1 cellular context compared by ENCODE assay signal in the genomic region with DNA sequence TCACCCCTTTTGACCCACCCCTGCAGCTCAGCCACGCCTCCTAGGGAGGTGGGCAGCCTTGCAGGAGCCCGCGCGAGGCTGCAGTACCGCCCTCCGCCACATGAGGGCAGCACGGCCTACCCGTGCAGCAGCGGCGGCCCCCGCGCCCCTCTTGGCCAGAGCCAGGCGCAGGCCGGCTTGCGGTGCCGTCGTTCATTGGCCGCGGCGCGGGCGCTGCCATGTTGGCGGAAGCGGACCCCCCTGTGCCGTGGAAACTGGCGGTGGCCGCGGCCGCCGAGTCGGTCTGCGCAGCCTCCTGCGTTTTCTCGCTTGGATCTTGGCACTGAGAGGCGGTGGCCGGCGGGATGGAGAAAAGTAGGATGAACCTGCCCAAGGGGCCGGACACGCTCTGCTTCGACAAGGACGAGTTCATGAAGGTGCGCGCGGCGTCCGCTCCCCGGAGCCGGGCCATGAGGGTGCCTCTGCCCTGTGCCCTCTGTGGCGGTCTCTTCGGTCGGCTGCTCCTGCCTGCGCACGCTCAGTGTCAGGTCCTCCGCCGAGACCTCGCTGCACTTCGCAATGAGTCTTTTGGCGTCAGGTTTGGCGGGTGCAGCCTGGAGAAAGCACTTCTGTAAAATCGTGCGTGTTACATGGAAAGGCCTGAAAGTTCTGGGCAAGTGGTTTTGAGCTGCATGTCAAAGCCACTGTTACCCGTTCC.
A peak's percentile ranks its signal among the peaks of the same experiment; 100 is the strongest.
TF ChIP-seq lines count a peak whose summit lies in the region.

COG2 (plus strand) TSS at position 219 of the 697 bp plus-strand sequence; CDS start at position 345, 126 bp downstream.

TF ChIP-seq in K562, 482 proteins besides CTCF, POLR2A, EP300 and RAD21 (continued from another document and continues in another):
- peak; percentile 91; the same call in 1 of the 2 replicates for TF ChIP-seq ZNF609 (CRISPR knock-in tag; IDR thresholded peaks at IDR 0.05; ENCODE audit: borderline replicate concordance)
- TF ChIP-seq POLR2AphosphoS5 (IDR thresholded peaks at IDR 0.05; ENCODE audit: control insufficient read depth, insufficient read depth, low read depth, low read length), result peak; percentile 77
- no peak for TF ChIP-seq HIVEP1 (CRISPR knock-in tag; IDR thresholded peaks at IDR 0.05)
- peak; percentile 95 for TF ChIP-seq PHF20 (IDR thresholded peaks at IDR 0.05; ENCODE audit: partially characterized antibody)
- TF ChIP-seq, protein P1, sequence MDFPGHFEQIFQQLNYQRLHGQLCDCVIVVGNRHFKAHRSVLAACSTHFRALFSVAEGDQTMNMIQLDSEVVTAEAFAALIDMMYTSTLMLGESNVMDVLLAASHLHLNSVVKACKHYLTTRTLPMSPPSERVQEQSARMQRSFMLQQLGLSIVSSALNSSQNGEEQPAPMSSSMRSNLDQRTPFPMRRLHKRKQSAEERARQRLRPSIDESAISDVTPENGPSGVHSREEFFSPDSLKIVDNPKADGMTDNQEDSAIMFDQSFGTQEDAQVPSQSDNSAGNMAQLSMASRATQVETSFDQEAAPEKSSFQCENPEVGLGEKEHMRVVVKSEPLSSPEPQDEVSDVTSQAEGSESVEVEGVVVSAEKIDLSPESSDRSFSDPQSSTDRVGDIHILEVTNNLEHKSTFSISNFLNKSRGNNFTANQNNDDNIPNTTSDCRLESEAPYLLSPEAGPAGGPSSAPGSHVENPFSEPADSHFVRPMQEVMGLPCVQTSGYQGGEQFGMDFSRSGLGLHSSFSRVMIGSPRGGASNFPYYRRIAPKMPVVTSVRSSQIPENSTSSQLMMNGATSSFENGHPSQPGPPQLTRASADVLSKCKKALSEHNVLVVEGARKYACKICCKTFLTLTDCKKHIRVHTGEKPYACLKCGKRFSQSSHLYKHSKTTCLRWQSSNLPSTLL (IDR thresholded peaks at IDR 0.05), result no peak
- TF ChIP-seq, protein P2, sequence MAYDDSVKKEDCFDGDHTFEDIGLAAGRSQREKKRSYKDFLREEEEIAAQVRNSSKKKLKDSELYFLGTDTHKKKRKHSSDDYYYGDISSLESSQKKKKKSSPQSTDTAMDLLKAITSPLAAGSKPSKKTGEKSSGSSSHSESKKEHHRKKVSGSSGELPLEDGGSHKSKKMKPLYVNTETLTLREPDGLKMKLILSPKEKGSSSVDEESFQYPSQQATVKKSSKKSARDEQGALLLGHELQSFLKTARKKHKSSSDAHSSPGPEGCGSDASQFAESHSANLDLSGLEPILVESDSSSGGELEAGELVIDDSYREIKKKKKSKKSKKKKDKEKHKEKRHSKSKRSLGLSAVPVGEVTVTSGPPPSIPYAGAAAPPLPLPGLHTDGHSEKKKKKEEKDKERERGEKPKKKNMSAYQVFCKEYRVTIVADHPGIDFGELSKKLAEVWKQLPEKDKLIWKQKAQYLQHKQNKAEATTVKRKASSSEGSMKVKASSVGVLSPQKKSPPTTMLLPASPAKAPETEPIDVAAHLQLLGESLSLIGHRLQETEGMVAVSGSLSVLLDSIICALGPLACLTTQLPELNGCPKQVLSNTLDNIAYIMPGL (CRISPR knock-in tag; IDR thresholded peaks at IDR 0.05), result peak; percentile 92; the same call in 1 of the 2 replicates
- peak; percentile 97 for TF ChIP-seq CXXC5 (CRISPR knock-in tag; IDR thresholded peaks at IDR 0.05)
- no peak for TF ChIP-seq SMARCA5 (IDR thresholded peaks at IDR 0.05)
- TF ChIP-seq, protein P3, sequence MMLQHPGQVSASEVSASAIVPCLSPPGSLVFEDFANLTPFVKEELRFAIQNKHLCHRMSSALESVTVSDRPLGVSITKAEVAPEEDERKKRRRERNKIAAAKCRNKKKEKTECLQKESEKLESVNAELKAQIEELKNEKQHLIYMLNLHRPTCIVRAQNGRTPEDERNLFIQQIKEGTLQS (IDR thresholded peaks at IDR 0.05), result no peak
- TF ChIP-seq, protein P3 (CRISPR knock-in tag; conservative IDR thresholded peaks at IDR 0.05), result 0 out of 2 replicates have a peak, but pooled peaks have one; percentile 30
- TF ChIP-seq CEBPB (tag; IDR thresholded peaks at IDR 0.05), result no peak
- TF ChIP-seq ZHX1 (conservative IDR thresholded peaks at IDR 0.05; ENCODE audit: low read length), result peak; percentile 45; the same call in 1 of the 2 replicates
- no peak for TF ChIP-seq HSF4 (CRISPR knock-in tag; IDR thresholded peaks at IDR 0.05; ENCODE audit: borderline replicate concordance)
- peak; percentile 34 for TF ChIP-seq MYNN (IDR thresholded peaks at IDR 0.05)
- no peak for TF ChIP-seq MYNN (CRISPR knock-in tag; IDR thresholded peaks at IDR 0.05)
- TF ChIP-seq ZNF668 (CRISPR knock-in tag; IDR thresholded peaks at IDR 0.05), result no peak
- peak; percentile 42; the same call in 1 of the 2 replicates for TF ChIP-seq TCF3 (CRISPR knock-in tag; IDR thresholded peaks at IDR 0.05)
- TF ChIP-seq NFYB (IDR thresholded peaks at IDR 0.05; ENCODE audit: extremely low read depth, insufficient read length), result peak; percentile 18
- TF ChIP-seq HMGN3 (IDR thresholded peaks at IDR 0.05; ENCODE audit: borderline replicate concordance, extremely low read depth, insufficient read length, low read depth, low read length), result peak; percentile 59
- peak; percentile 48 to 63; a peak in 2 of 4 replicates for TF ChIP-seq TBL1XR1 (IDR thresholded peaks at IDR 0.05; ENCODE audit: low read length in 2 of 2)
- TF ChIP-seq LEF1 (IDR thresholded peaks at IDR 0.05), result no peak
- no peak for TF ChIP-seq ZNF224 (CRISPR knock-in tag; IDR thresholded peaks at IDR 0.05)
- TF ChIP-seq CTCFL (IDR thresholded peaks at IDR 0.05; ENCODE audit: borderline replicate concordance, insufficient read depth, low read depth, low read length, poor library complexity, severe bottlenecking), result peak; percentile 96
- TF ChIP-seq TEAD1 (CRISPR knock-in tag; IDR thresholded peaks at IDR 0.05), result 0 out of 4 replicates have a peak, but pooled peaks have one; percentile 28 to 68
- TF ChIP-seq RNF2 (IDR thresholded peaks at IDR 0.05), result peak; percentile 68; the same call in 1 of the 2 replicates
- TF ChIP-seq RB1 (IDR thresholded peaks at IDR 0.05; ENCODE audit: low read depth), result peak; percentile 99
- TF ChIP-seq, protein P4, sequence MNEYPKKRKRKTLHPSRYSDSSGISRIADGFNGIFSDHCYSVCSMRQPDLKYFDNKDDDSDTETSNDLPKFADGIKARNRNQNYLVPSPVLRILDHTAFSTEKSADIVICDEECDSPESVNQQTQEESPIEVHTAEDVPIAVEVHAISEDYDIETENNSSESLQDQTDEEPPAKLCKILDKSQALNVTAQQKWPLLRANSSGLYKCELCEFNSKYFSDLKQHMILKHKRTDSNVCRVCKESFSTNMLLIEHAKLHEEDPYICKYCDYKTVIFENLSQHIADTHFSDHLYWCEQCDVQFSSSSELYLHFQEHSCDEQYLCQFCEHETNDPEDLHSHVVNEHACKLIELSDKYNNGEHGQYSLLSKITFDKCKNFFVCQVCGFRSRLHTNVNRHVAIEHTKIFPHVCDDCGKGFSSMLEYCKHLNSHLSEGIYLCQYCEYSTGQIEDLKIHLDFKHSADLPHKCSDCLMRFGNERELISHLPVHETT (CRISPR knock-in tag; conservative IDR thresholded peaks at IDR 0.05 in 1 of 2, IDR thresholded peaks at IDR 0.05 in 1 of 2), result peak in 1 of 2 experiments; percentile 94; a peak in 2 of 4 replicates
- no peak for TF ChIP-seq ZNF354B (CRISPR knock-in tag; IDR thresholded peaks at IDR 0.05)
- TF ChIP-seq ZNF239 (CRISPR knock-in tag; IDR thresholded peaks at IDR 0.05), result no peak
- TF ChIP-seq GABPB1 (CRISPR knock-in tag; IDR thresholded peaks at IDR 0.05), result peak; percentile 90
- TF ChIP-seq MTA3 (IDR thresholded peaks at IDR 0.05; ENCODE audit: borderline replicate concordance), result peak; percentile 92
- TF ChIP-seq JUND (IDR thresholded peaks at IDR 0.05; ENCODE audit: borderline replicate concordance, low read depth, low read length), result peak; percentile 64; the same call in 1 of the 2 replicates
- no peak; the same call in 2 of the 3 replicates for TF ChIP-seq JUND (tag; IDR thresholded peaks at IDR 0.05; ENCODE audit: borderline replicate concordance, low read depth, low read length)
- peak; percentile 96 for TF ChIP-seq FIP1L1 (IDR thresholded peaks at IDR 0.05; ENCODE audit: low read depth, low read length, poor library complexity, severe bottlenecking)
- peak; percentile 24; the same call in 1 of the 2 replicates for TF ChIP-seq ILF3 (IDR thresholded peaks at IDR 0.05; ENCODE audit: borderline replicate concordance)
- no peak for TF ChIP-seq SNAPC5 (CRISPR knock-in tag; IDR thresholded peaks at IDR 0.05)
- TF ChIP-seq TBP (optimal IDR thresholded peaks at IDR 0.05; ENCODE audit: low read depth, low read length), result peak; percentile 55
- no peak for TF ChIP-seq ZNF444 (CRISPR knock-in tag; IDR thresholded peaks at IDR 0.05)
- no peak for TF ChIP-seq RAD51 (IDR thresholded peaks at IDR 0.05; ENCODE audit: borderline replicate concordance, low read depth)
- TF ChIP-seq FUS (optimal IDR thresholded peaks at IDR 0.05; ENCODE audit: low read depth, low read length), result peak; percentile 53
- TF ChIP-seq ZNF280A (IDR thresholded peaks at IDR 0.05; ENCODE audit: low read depth, partially characterized antibody), result no peak
- no peak for TF ChIP-seq ZEB2 (IDR thresholded peaks at IDR 0.05)
- peak in 1 of 2 experiments; percentile 65; a peak in 2 of 4 replicates for TF ChIP-seq SIN3A (IDR thresholded peaks at IDR 0.05; ENCODE audit: borderline replicate concordance in 2 of 2, control insufficient read depth in 1 of 2, low read depth in 2 of 2, low read length in 2 of 2)
